In genomic region chr7:151011616-151012015, GRCh38 we compare ENCODE assay signal across 5 cellular contexts. TPM values are rescaled to one million over a fixed set of nuclear protein-coding genes. Genes with fewer than 3 reads are reported as not detected.
"Had no signal": no experiment of that assay in that cellular context is flagged by ENCODE, and none has a peak within 500 bp of the region (broad histone marks: within the 10 kb centered on the region; RNA-seq: fewer than 3 reads in every experiment).

No MANE protein-coding gene starts in this region.

RNA-seq across cellular contexts. Expression of gene ATG9B, which starts 12.7 kb away (rescaled TPM):
- total RNA-seq: posterior vena cava, tibial nerve had no signal
- polyA plus RNA-seq: aorta had no signal

RNA-seq across cellular contexts. Expression of gene NOS3, which starts 20.8 kb away (rescaled TPM):
- total RNA-seq: chondrocyte, myocyte had no signal
